26 cellular contexts compared by ENCODE assay signal in genomic region chr6:33952016-33952415, GRCh38.
"Had no signal": no experiment of that assay in that cellular context is flagged by ENCODE, and none has a peak within 500 bp of the region (broad histone marks: within the 10 kb centered on the region; RNA-seq: fewer than 3 reads in every experiment).

No MANE protein-coding gene starts in this region.

- H3K27me3 Mint-ChIP-seq: stimulated activated naive CD8-positive, alpha-beta T cell treated with anti-CD3 and anti-CD28 coated beads, Interleukin-15, Interleukin-2, amounts not matched to agents 100 ng/mL and 50 ng/mL, for 24 hours had no signal

- H3K4me1 ChIP-seq: left lung, lower lobe of right lung, prostate gland, suprapubic skin, tibial artery, upper lobe of right lung had no signal

- ATAC-seq: left colon; left lung; lower lobe of right lung; naive thymus-derived CD8-positive, alpha-beta T cell; right cardiac atrium; sciatic nerve; stimulated activated effector memory CD8-positive, alpha-beta T cell treated with anti-CD3 and anti-CD28 coated beads, Interleukin-12 subunit alpha, Interleukin-12 subunit beta, amount 100 ng/mL, for 72 hours; upper lobe of right lung had no signal

- H3K4me3 Mint-ChIP-seq: naive thymus-derived CD8-positive, alpha-beta T cell; nephron; neural crest cell; stimulated activated effector memory CD8-positive, alpha-beta T cell treated with anti-CD3 and anti-CD28 coated beads, Interleukin-12 subunit alpha, Interleukin-12 subunit beta, amount 100 ng/mL, for 72 hours; stimulated activated naive CD8-positive, alpha-beta T cell treated with anti-CD3 and anti-CD28 coated beads, Interleukin-15, Interleukin-2, amounts not matched to agents 100 ng/mL and 50 ng/mL, for 24 hours had no signal

- H3K9me3 Mint-ChIP-seq: naive thymus-derived CD8-positive, alpha-beta T cell; nephron; neural crest cell; stimulated activated effector memory CD8-positive, alpha-beta T cell treated with anti-CD3 and anti-CD28 coated beads, Interleukin-12 subunit alpha, Interleukin-12 subunit beta, amount 100 ng/mL, for 72 hours; stimulated activated naive CD8-positive, alpha-beta T cell treated with anti-CD3 and anti-CD28 coated beads, Interleukin-15, Interleukin-2, amounts not matched to agents 100 ng/mL and 50 ng/mL, for 24 hours had no signal

- H3K9me3 ChIP-seq: left lung, lower lobe of right lung, neutrophil, ovary, prostate gland, suprapubic skin, thoracic aorta, tibial artery, upper lobe of right lung had no signal

- H3K4me3 ChIP-seq: left lung, lower lobe of right lung, ovary, prostate gland, skin epidermis, suprapubic skin, thoracic aorta, tibial artery, upper lobe of right lung had no signal

- H3K36me3 ChIP-seq: left lung, lower lobe of right lung, neutrophil, ovary, prostate gland, suprapubic skin, thoracic aorta, tibial artery, upper lobe of right lung had no signal

- H3K27ac Mint-ChIP-seq: nephron; stimulated activated effector memory CD8-positive, alpha-beta T cell treated with anti-CD3 and anti-CD28 coated beads, Interleukin-12 subunit alpha, Interleukin-12 subunit beta, amount 100 ng/mL, for 72 hours; stimulated activated naive CD8-positive, alpha-beta T cell treated with anti-CD3 and anti-CD28 coated beads, Interleukin-15, Interleukin-2, amounts not matched to agents 100 ng/mL and 50 ng/mL, for 24 hours had no signal

- H3K27me3 ChIP-seq: ovary had no signal

- H3K4me1 Mint-ChIP-seq: neural crest cell had no signal

- H3K36me3 Mint-ChIP-seq: naive thymus-derived CD8-positive, alpha-beta T cell; stimulated activated effector memory CD8-positive, alpha-beta T cell treated with anti-CD3 and anti-CD28 coated beads, Interleukin-12 subunit alpha, Interleukin-12 subunit beta, amount 100 ng/mL, for 72 hours had no signal

- H3K27ac ChIP-seq: left lung, lower lobe of right lung, neutrophil, ovary, prostate gland, skin epidermis, suprapubic skin, thoracic aorta, tibial artery, upper lobe of right lung had no signal

- DNase-seq: hippocampal formation; left colon; left lung; lower lobe of right lung; mammary epithelial cell; mesenchymal stem cell; naive thymus-derived CD8-positive, alpha-beta T cell; occipital lobe; ovary; retina; right cardiac atrium; stimulated activated CD4-positive, alpha-beta T cell treated with anti-CD3 and anti-CD28 coated beads, Interleukin-4, amount 100 ng/mL, for 24 hours; stimulated activated naive CD4-positive, alpha-beta T cell; trophoblast cell; upper lobe of right lung had no signal
